10 cellular contexts compared by ENCODE assay signal in the genomic region with DNA sequence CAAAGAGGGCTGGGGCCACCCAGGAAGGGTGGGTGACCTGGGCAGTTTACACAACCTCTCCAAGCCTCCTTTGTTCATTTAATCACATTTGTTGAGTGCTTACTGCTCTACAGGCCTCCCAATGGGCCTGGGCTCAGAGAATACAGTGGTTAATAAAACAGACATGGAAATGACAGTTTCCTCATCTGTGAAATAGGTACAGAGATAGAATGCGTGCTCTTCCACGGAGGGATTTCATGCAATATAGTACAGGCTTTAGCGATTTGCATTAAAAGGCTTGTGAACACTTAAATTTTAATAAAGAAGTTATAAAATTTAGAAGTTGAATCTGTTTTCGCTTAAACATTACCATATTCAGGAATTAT. TPM values are rescaled to one million over a fixed set of nuclear protein-coding genes. Genes with fewer than 3 reads are reported as not detected.
DNase-seq lines count a peak whose midpoint lies in the region; ATAC-seq, FAIRE-seq and TF ChIP-seq lines count a peak whose summit lies in the region.
"Had no signal": no experiment of that assay in that cellular context is flagged by ENCODE, and none has a peak within 500 bp of the region (broad histone marks: within the 10 kb centered on the region; RNA-seq: fewer than 3 reads in every experiment).

No MANE protein-coding gene starts in this region.

- no peak for TF ChIP-seq EP300 in transverse colon (IDR thresholded peaks at IDR 0.05; ENCODE audit: low read depth)

- peaks cover 14% of the 10 kb centered on the region for H3K4me1 ChIP-seq in astrocyte (ENCODE audit: insufficient read depth, low read length)
- H3K4me1 ChIP-seq in lower lobe of right lung: peaks cover 19% of the 10 kb centered on the region
- peaks cover 0 to 69% (median 25%) of the 10 kb centered on the region in 4 donors for H3K4me1 ChIP-seq in transverse colon

- H4K20me1 ChIP-seq in astrocyte (ENCODE audit: insufficient read depth, low read length): no peaks in the 10 kb centered on the region

- peak overlapping the region; percentile 90 for H3K4me2 ChIP-seq in astrocyte (ENCODE audit: low read length)

- no peak for TF ChIP-seq POLR2A in transverse colon (IDR thresholded peaks at IDR 0.05)

- WGBS in transverse colon (ENCODE audit: low coverage in 1 of 2), 2 donors: 72 to 86% methylated on average over 4 of the region's 4 CpGs

- intact Hi-C loops in lower lobe of right lung (cut with DNase I) (no loop called here), transverse colon (cut with DNase I; ENCODE audit: low total_unique reads) (loop anchor here (5.0 kb wide), 1 partner anchor 1941 kb away; no protein-coding TSS in a partner anchor)

- H3K9me3 Mint-ChIP-seq in activated naive CD8-positive, alpha-beta T cell treated with anti-CD3 and anti-CD28 coated beads for 36 hours: no peaks in the 10 kb centered on the region
- no peaks in the 10 kb centered on the region for H3K9me3 Mint-ChIP-seq in activated naive CD8-positive, alpha-beta T cell treated with anti-CD3 and anti-CD28 coated beads, Interleukin-2, amount 50 U/mL, for 24 hours
- no peaks in the 10 kb centered on the region for H3K9me3 Mint-ChIP-seq in astrocyte (ENCODE audit: unreplicated experiment)
- H3K9me3 Mint-ChIP-seq: CD8-positive, alpha-beta memory T cell had no signal

- H3K27me3 Mint-ChIP-seq in activated naive CD8-positive, alpha-beta T cell treated with anti-CD3 and anti-CD28 coated beads for 36 hours: peaks cover 57% of the 10 kb centered on the region
- peaks cover 35% of the 10 kb centered on the region for H3K27me3 Mint-ChIP-seq in activated naive CD8-positive, alpha-beta T cell treated with anti-CD3 and anti-CD28 coated beads, Interleukin-2, amount 50 U/mL, for 24 hours
- peaks cover 2% of the 10 kb centered on the region for H3K27me3 Mint-ChIP-seq in astrocyte (ENCODE audit: low read depth, unreplicated experiment)

- H3K4me3 ChIP-seq in astrocyte (ENCODE audit: insufficient read depth, low read depth, low read length): peak overlapping the region; percentile 68
- no peak overlapping the region for H3K4me3 ChIP-seq in lower lobe of right lung
- H3K4me3 ChIP-seq in transverse colon: peak overlapping the region in 1 of 4 donors; percentile 79
- H3K4me3 ChIP-seq: GM12878 had no signal

- no peak for TF ChIP-seq CTCF in astrocyte (IDR thresholded peaks at IDR 0.05; ENCODE audit: insufficient read depth, low read depth, low read length)
- no peak for TF ChIP-seq CTCF in lower lobe of right lung (IDR thresholded peaks at IDR 0.05)
- TF ChIP-seq CTCF in transverse colon (IDR thresholded peaks at IDR 0.05): no peak

- DNase-seq in activated naive CD8-positive, alpha-beta T cell treated with anti-CD3 and anti-CD28 coated beads for 36 hours: no peak
- no peak for DNase-seq in activated naive CD8-positive, alpha-beta T cell treated with anti-CD3 and anti-CD28 coated beads, Interleukin-2, amount 50 U/mL, for 24 hours
- DNase-seq in astrocyte (ENCODE audit: low read depth) (no peak), lower lobe of right lung (no peak), transverse colon (no peak), NCI-H1092 treated with DMSO at 0.1 percent for 48 hours (lab: John Stamatoyannopoulos, UW) (no peak), left lobe of liver (ENCODE audit: low spot score) (no peak)
- no peak for DNase-seq in stimulated activated CD4-positive, alpha-beta T cell treated with anti-CD3 and anti-CD28 coated beads, Interleukin-2, amount 100 ng/mL, for 24 hours
- DNase-seq: CD8-positive, alpha-beta memory T cell had no signal

- peaks cover 4% of the 10 kb centered on the region for H3K4me1 Mint-ChIP-seq in activated naive CD8-positive, alpha-beta T cell treated with anti-CD3 and anti-CD28 coated beads for 36 hours
- H3K4me1 Mint-ChIP-seq in activated naive CD8-positive, alpha-beta T cell treated with anti-CD3 and anti-CD28 coated beads, Interleukin-2, amount 50 U/mL, for 24 hours: peaks cover 3% of the 10 kb centered on the region
- H3K4me1 Mint-ChIP-seq in astrocyte (ENCODE audit: low read depth, unreplicated experiment): peaks cover 3% of the 10 kb centered on the region

- FAIRE-seq in astrocyte (lab: Jason Lieb, UNC): no peak
- FAIRE-seq: GM12878 had no signal

- H3K9me3 ChIP-seq in astrocyte (ENCODE audit: insufficient read depth, low read depth, low read length) (no peaks in the 10 kb centered on the region), lower lobe of right lung (no peaks in the 10 kb centered on the region), transverse colon (no peaks in the 10 kb centered on the region)

- H3K9ac ChIP-seq in astrocyte (ENCODE audit: low read length): peak overlapping the region; percentile 74

- in situ Hi-C loops in transverse colon (cut with MboI; ENCODE audit: low pct_ligation_motif_present in 1 of 4, low pct_unique_long_range_greater_than_20kb in 1 of 4, low sequenced_read_pairs in 3 of 4): no loop called here

- H3K36me3 Mint-ChIP-seq in activated naive CD8-positive, alpha-beta T cell treated with anti-CD3 and anti-CD28 coated beads for 36 hours: no peaks in the 10 kb centered on the region
- H3K36me3 Mint-ChIP-seq in activated naive CD8-positive, alpha-beta T cell treated with anti-CD3 and anti-CD28 coated beads, Interleukin-2, amount 50 U/mL, for 24 hours (ENCODE audit: low read depth): no peaks in the 10 kb centered on the region
- no peaks in the 10 kb centered on the region for H3K36me3 Mint-ChIP-seq in astrocyte (ENCODE audit: low read depth, unreplicated experiment)
- H3K36me3 Mint-ChIP-seq: CD8-positive, alpha-beta memory T cell had no signal

- no peak for ATAC-seq in activated naive CD8-positive, alpha-beta T cell treated with anti-CD3 and anti-CD28 coated beads, Interleukin-2, amount 50 U/mL, for 24 hours
- ATAC-seq in lower lobe of right lung (no peak), left lobe of liver (no peak)

- peak overlapping the region; percentile 93 for H2AFZ ChIP-seq in astrocyte (ENCODE audit: low read depth, low read length)

- H3K27ac ChIP-seq in astrocyte (ENCODE audit: low read depth, low read length): no peak overlapping the region
- H3K27ac ChIP-seq in lower lobe of right lung: peak overlapping the region; percentile 36
- H3K27ac ChIP-seq in transverse colon: peak overlapping the region; percentile 78 to 88 (median 88)

- no peaks in the 10 kb centered on the region for H3K79me2 ChIP-seq in astrocyte (ENCODE audit: insufficient read depth, low read length)

- no peak overlapping the region for H3K27ac Mint-ChIP-seq in activated naive CD8-positive, alpha-beta T cell treated with anti-CD3 and anti-CD28 coated beads for 36 hours
- no peak overlapping the region for H3K27ac Mint-ChIP-seq in activated naive CD8-positive, alpha-beta T cell treated with anti-CD3 and anti-CD28 coated beads, Interleukin-2, amount 50 U/mL, for 24 hours
- H3K27ac Mint-ChIP-seq in astrocyte (ENCODE audit: unreplicated experiment): no peak overlapping the region
- H3K27ac Mint-ChIP-seq: CD8-positive, alpha-beta memory T cell had no signal

- H3K36me3 ChIP-seq in astrocyte (ENCODE audit: insufficient read depth, low read length) (no peaks in the 10 kb centered on the region), lower lobe of right lung (no peaks in the 10 kb centered on the region), transverse colon (no peaks in the 10 kb centered on the region)

- peak overlapping the region; percentile 52 for H3K4me3 Mint-ChIP-seq in activated naive CD8-positive, alpha-beta T cell treated with anti-CD3 and anti-CD28 coated beads for 36 hours
- H3K4me3 Mint-ChIP-seq in activated naive CD8-positive, alpha-beta T cell treated with anti-CD3 and anti-CD28 coated beads, Interleukin-2, amount 50 U/mL, for 24 hours: no peak overlapping the region
- H3K4me3 Mint-ChIP-seq in astrocyte (ENCODE audit: unreplicated experiment): peak overlapping the region; percentile 79

- H3K27me3 ChIP-seq in astrocyte (ENCODE audit: insufficient read depth, low read length): no peaks in the 10 kb centered on the region
- H3K27me3 ChIP-seq in lower lobe of right lung (ENCODE audit: low read depth): peaks cover 8% of the 10 kb centered on the region
- H3K27me3 ChIP-seq in transverse colon: peaks cover 39% of the 10 kb centered on the region

RNA-seq across cellular contexts. Expression of a gene that starts 0.8 kb away (rescaled TPM):
- total RNA-seq in activated naive CD8-positive, alpha-beta T cell treated with anti-CD3 and anti-CD28 coated beads for 36 hours: under 1 TPM; 0.32 to 0.52 TPM
- total RNA-seq in astrocyte: 8.4 and 10.9 TPM in 2 replicates
- 1.4 TPM for total RNA-seq in lower lobe of right lung
- 10 to 100 TPM; 23.2 to 31.9 (median 29.7) TPM for total RNA-seq in transverse colon
- total RNA-seq in left lobe of liver: 0.23 TPM
